ENCODE assay signal across 25 cellular contexts in genomic region chr14:102965282-102965681, GRCh38. TPM values are rescaled to one million over a fixed set of nuclear protein-coding genes. Genes with fewer than 3 reads are reported as not detected.
"Had no signal": no experiment of that assay in that cellular context is flagged by ENCODE, and none has a peak within 500 bp of the region (broad histone marks: within the 10 kb centered on the region; RNA-seq: fewer than 3 reads in every experiment).

No MANE protein-coding gene starts in this region.

- H3K27me3 ChIP-seq: body of pancreas, colonic mucosa had no signal

- H3K9ac ChIP-seq: KMS-11 had no signal

- H3K4me1 ChIP-seq: body of pancreas, colonic mucosa had no signal

- ATAC-seq: activated CD8-positive, alpha-beta T cell treated with anti-CD3 and anti-CD28 coated beads for 36 hours; body of pancreas had no signal

- H3K9me3 ChIP-seq: body of pancreas, colonic mucosa had no signal

- H3K27ac ChIP-seq: body of pancreas, colonic mucosa, KMS-11 had no signal

- H3K4me2 ChIP-seq: KMS-11 had no signal

- DNase-seq: activated CD4-positive, alpha-beta T cell treated with anti-CD3 and anti-CD28 coated beads, Interleukin-2, amount 10 ng/mL, durations not matched to agents 24 days and 14 days; activated CD4-positive, alpha-beta T cell treated with anti-CD3 and anti-CD28 coated beads, Interleukin-2, amount 50 U/mL, for 4 hours; activated CD8-positive, alpha-beta T cell treated with anti-CD3 and anti-CD28 coated beads for 36 hours; activated gamma-delta T cell; activated naive CD4-positive, alpha-beta T cell treated with Interleukin-2 at 50 U/mL for 16 hours; activated naive CD8-positive, alpha-beta T cell treated with anti-CD3 and anti-CD28 coated beads, Interleukin-2, amount 10 ng/mL, durations not matched to agents 7 days and 5 days; activated T-cell treated with anti-CD3 and anti-CD28 coated beads, Interleukin-2, amount 50 U/mL, for 1 hour; body of pancreas; caudate nucleus; cerebellar nuclear complex; colonic mucosa; NCI-H1092; NCI-H1436 treated with DMSO at 0.1 percent for 48 hours; NCI-H1694 treated with DMSO at 0.1 percent for 48 hours; NCI-H2029; NCI-H345; NCI-H524 treated with DMSO at 0.1 percent for 48 hours; OCI-M1; Right ventricle myocardium superior; SW 1271; T-helper 1 cell; T-helper 2 cell; T-helper 9 cell had no signal

- H3K4me3 ChIP-seq: body of pancreas, colonic mucosa had no signal

RNA-seq across cellular contexts. Expression of gene AMN, which starts 42.8 kb away (rescaled TPM):
- total RNA-seq: LHCN-M2, Right ventricle myocardium superior had no signal
